In the genomic region with DNA sequence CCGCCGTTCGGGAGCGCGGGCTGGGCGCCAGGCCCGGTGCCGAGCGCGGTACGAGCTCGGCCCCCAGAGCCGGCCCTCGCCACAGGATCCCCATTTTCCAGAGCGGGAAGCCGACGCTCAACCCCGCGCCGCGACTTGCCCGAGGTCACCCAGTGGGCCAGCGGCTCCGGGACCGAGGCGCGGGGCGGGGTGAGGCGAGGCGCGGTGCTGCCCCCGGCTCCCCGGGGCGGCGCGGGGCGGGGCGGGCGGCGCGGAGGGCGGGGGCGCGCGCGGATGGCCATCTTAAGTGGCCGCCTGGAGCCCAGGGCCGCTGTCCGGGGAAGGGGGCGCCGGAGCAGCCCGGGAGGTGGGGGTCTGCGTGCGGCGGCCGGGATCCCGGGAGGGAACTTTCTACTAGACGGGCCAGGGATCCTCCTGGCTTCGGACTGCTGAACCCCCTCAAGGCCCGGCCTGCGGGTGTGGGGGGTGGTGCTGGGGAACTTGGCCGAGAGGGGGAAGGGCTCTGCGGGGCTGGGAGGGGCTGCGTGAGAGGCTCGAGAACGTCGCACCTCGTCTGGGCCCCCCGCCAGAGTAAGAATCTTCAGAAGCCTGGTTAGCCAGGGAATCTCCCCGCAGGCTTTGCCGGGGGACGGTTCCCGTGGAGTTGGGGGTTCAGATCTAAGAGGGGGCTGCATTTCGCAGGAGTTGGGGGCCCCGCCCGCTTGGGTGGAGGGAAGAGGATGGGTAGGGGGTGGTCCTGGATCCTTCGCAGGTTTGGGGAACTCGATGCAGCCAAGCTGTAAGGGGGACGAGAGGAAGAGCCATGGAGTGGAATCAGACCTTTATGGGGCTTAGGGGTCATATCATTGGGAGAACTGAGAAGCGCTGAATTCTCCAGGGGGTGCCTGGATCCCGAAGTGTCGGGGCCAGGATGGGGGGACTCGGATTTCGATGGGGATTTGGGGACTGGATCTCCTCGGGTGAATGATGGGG, we compare ENCODE assay signal across 9 cellular contexts. TPM values are rescaled to one million over a fixed set of nuclear protein-coding genes. Genes with fewer than 3 reads are reported as not detected.
DNase-seq lines count a peak whose midpoint lies in the region; ATAC-seq and TF ChIP-seq lines count a peak whose summit lies in the region.
"Had no signal": no experiment of that assay in that cellular context is flagged by ENCODE, and none has a peak within 500 bp of the region (broad histone marks: within the 10 kb centered on the region; RNA-seq: fewer than 3 reads in every experiment).

No MANE protein-coding gene starts in this region.

- H3K79me1 ChIP-seq in IMR-90 (ENCODE audit: low read depth in 1 of 2, low read length in 2 of 2): peaks cover 23 to 46% of the 10 kb centered on the region in 2 experiments; a peak in 3 of 4 replicates

- peak overlapping the region; percentile 100 for H2AK9ac ChIP-seq in IMR-90 (replicated peaks; ENCODE audit: low read depth, low read length, poor library complexity)

- H2AFZ ChIP-seq in IMR-90 (replicated peaks; ENCODE audit: low read length, poor library complexity): peak overlapping the region; percentile 91

- TF ChIP-seq POLR2A in IMR-90 (IDR thresholded peaks at IDR 0.05; ENCODE audit: low read depth, low read length): no peak

- peak overlapping the region; percentile 87 for H3K4me3 Mint-ChIP-seq in MCF 10A (ENCODE audit: unreplicated experiment)

- peak overlapping the region; percentile 98 for H3K4me3 ChIP-seq in IMR-90 (ENCODE audit: insufficient read depth, low read depth, low read length)

- H4K5ac ChIP-seq in IMR-90 (ENCODE audit: low read depth, low read length): peak overlapping the region; percentile 97

- peaks cover 7% of the 10 kb centered on the region; the same call in 1 of the 2 replicates for H3K9me1 ChIP-seq in IMR-90 (ENCODE audit: insufficient read depth, low read length)

- intact Hi-C loops in IMR-90 (cut with micrococcal nuclease): loop anchor here (1.0 to 2.0 kb wide), 2 partner anchors 121 to 199 kb away; a partner anchor contains a TSS
- intact Hi-C loops in MCF 10A (cut with micrococcal nuclease): loop anchor here (1.0 to 2.0 kb wide), 2 partner anchors 41 to 121 kb away; a partner anchor contains a TSS

- peak overlapping the region; percentile 94 for H3K18ac ChIP-seq in IMR-90 (ENCODE audit: low read depth, low read length)

- TF ChIP-seq CTCF in IMR-90 (conservative IDR thresholded peaks at IDR 0.05; ENCODE audit: low read depth, low read length) (no peak), MCF 10A (IDR thresholded peaks at IDR 0.05; ENCODE audit: unreplicated experiment) (no peak)

- no peaks in the 10 kb centered on the region for H3K27me3 Mint-ChIP-seq in MCF 10A (ENCODE audit: insufficient read depth, unreplicated experiment)

- H3K56ac ChIP-seq in IMR-90 (ENCODE audit: extremely low read depth, insufficient read depth, low read length): peak overlapping the region; percentile 93

- H3K23ac ChIP-seq in IMR-90 (ENCODE audit: low read depth, low read length): peak overlapping the region; percentile 98

- H3K9ac ChIP-seq in IMR-90 (ENCODE audit: low read depth, low read length): peak overlapping the region; percentile 98

- H3K9me3 ChIP-seq in IMR-90 (ENCODE audit: control insufficient read depth, insufficient read depth, low read length): no peaks in the 10 kb centered on the region

- H4K8ac ChIP-seq in IMR-90 (ENCODE audit: low read depth in 2 of 2, low read length in 2 of 2): peak overlapping the region; percentile 95 to 99

- peak overlapping the region; percentile 89 for H2AK5ac ChIP-seq in IMR-90 (ENCODE audit: low read depth, low read length)

- peaks cover 6% of the 10 kb centered on the region; the same call in 1 of the 2 replicates for H3K4me1 ChIP-seq in IMR-90 (ENCODE audit: control insufficient read depth, insufficient read depth, low read length)

- H3K4ac ChIP-seq in IMR-90 (ENCODE audit: low read depth, low read length): peak overlapping the region; percentile 99

- CTCF ChIA-PET in IMR-90 (lab: Yijun Ruan, JAX): interaction anchor here (1.0 to 1.3 kb wide), 3 partner anchors 41 to 199 kb away, joined by 3 read pairs; no protein-coding TSS in a partner anchor
- CTCF ChIA-PET in MCF 10A (lab: Yijun Ruan, JAX): interaction anchor here (0.7 to 2.3 kb wide), 9 partner anchors 12 to 252 kb away, joined by 3 to 11 read pairs (median 3); no protein-coding TSS in a partner anchor

- peaks cover 2% of the 10 kb centered on the region; the same call in 1 of the 2 replicates for H3K27me3 ChIP-seq in IMR-90 (ENCODE audit: control insufficient read depth, insufficient read depth, low read length)

- in situ Hi-C loops in IMR-90 (cut with MboI; ENCODE audit: low sequenced_read_pairs): no loop called here

- no peak overlapping the region for H2BK20ac ChIP-seq in IMR-90 (ENCODE audit: low read depth, low read length)

- TF ChIP-seq RAD21 in IMR-90 (IDR thresholded peaks at IDR 0.05; ENCODE audit: low read length): no peak

- peak overlapping the region; percentile 93 for H3K4me2 ChIP-seq in IMR-90 (ENCODE audit: low read depth, low read length)

- peak overlapping the region; percentile 97 for H4K91ac ChIP-seq in IMR-90 (ENCODE audit: insufficient read depth, low read depth, low read length)

- BruUV-seq in IMR-90 (replicated peaks; lab: Mats Ljungman, UMichigan) (no TSS peak), MCF 10A (replicated peaks; lab: Mats Ljungman, UMichigan) (no TSS peak)

- peaks cover 8% of the 10 kb centered on the region for H3K4me1 Mint-ChIP-seq in MCF 10A (ENCODE audit: insufficient read depth, unreplicated experiment)

- dilution Hi-C loops in IMR-90 (cut with HindIII; ENCODE audit: low sequenced_read_pairs, unreplicated experiment): no loop called here

- peak overlapping the region; percentile 84 for H3K27ac Mint-ChIP-seq in MCF 10A (ENCODE audit: low read depth, unreplicated experiment)

- peak overlapping the region; percentile 95 for H2BK5ac ChIP-seq in IMR-90 (ENCODE audit: low read depth, low read length, poor library complexity, severe bottlenecking)

- H3K36me3 ChIP-seq in IMR-90 (ENCODE audit: control insufficient read depth, insufficient read depth, low read length): peaks cover 21% of the 10 kb centered on the region

- POLR2A ChIA-PET in IMR-90 (lab: Charles Lee; ENCODE audit: unreplicated experiment) (interaction anchor here (0.6 kb wide), 1 partner anchor 267 kb away, joined by 3 read pairs; no protein-coding TSS in a partner anchor), MCF 10A (lab: Yijun Ruan, JAX) (interaction anchor here (0.7 to 3.8 kb wide), 29 partner anchors 10 to 295 kb away, joined by 3 to 27 read pairs (median 4); a partner anchor contains a TSS)

- ATAC-seq in GM21576 (IDR thresholded peaks at IDR 0.05; ENCODE audit: unreplicated experiment): peak; percentile 44
- ATAC-seq in IMR-90 (ENCODE audit: low read depth): peak; percentile 75

- peak overlapping the region; percentile 96 for H3K27ac ChIP-seq in IMR-90 (ENCODE audit: insufficient read depth, low read length)

- H2BK120ac ChIP-seq in IMR-90 (ENCODE audit: low read depth, low read length): peak overlapping the region; percentile 39

- no peaks in the 10 kb centered on the region for H3K9me3 Mint-ChIP-seq in MCF 10A (ENCODE audit: unreplicated experiment)

- H3K14ac ChIP-seq in IMR-90 (replicated peaks; ENCODE audit: low read depth, low read length): peak overlapping the region; percentile 100

- peaks cover 10% of the 10 kb centered on the region for H3K36me3 Mint-ChIP-seq in MCF 10A (ENCODE audit: insufficient read depth, unreplicated experiment)

- peak overlapping the region; percentile 88; the same call in 2 of the 3 replicates for H2BK15ac ChIP-seq in IMR-90 (ENCODE audit: low read depth, low read length)

- peaks cover 38% of the 10 kb centered on the region for H4K20me1 ChIP-seq in IMR-90 (ENCODE audit: insufficient read depth, low read length)

- 0% methylated on average over 13 of the region's 85 CpGs; no CpG with 5 or more reads in 1 of the 2 experiments for WGBS in IMR-90 (ENCODE audit: extremely low coverage in 2 of 2, insufficient read length in 1 of 2), 2 experiments

- peak; percentile 73 for DNase-seq in ELR (ENCODE audit: low read depth)
- DNase-seq in IMR-90: peak; percentile 56
- peak; percentile 42 for DNase-seq in T-helper 9 cell
- peak; percentile 69 for DNase-seq in MCF 10A (ENCODE audit: unreplicated experiment)
- DNase-seq in islet precursor cell: peak; percentile 84
- DNase-seq in stimulated activated CD4-positive, alpha-beta T cell treated with anti-CD3 and anti-CD28 coated beads, Interleukin-15, amount 100 ng/mL, for 1 hour (ENCODE audit: low read depth in 1 of 2, low spot score in 1 of 2): peak; percentile 31 to 50
- no peak for DNase-seq in NCI-H187 treated with DMSO at 0.1 percent for 48 hours (lab: John Stamatoyannopoulos, UW)

TF ChIP-seq in IMR-90, 13 proteins besides CTCF, POLR2A, EP300 and RAD21:
- TF ChIP-seq, protein P1, sequence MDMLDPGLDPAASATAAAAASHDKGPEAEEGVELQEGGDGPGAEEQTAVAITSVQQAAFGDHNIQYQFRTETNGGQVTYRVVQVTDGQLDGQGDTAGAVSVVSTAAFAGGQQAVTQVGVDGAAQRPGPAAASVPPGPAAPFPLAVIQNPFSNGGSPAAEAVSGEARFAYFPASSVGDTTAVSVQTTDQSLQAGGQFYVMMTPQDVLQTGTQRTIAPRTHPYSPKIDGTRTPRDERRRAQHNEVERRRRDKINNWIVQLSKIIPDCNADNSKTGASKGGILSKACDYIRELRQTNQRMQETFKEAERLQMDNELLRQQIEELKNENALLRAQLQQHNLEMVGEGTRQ (IDR thresholded peaks at IDR 0.05; ENCODE audit: low read depth, low read length): no peak
- no peak for TF ChIP-seq SMC3 (IDR thresholded peaks at IDR 0.05; ENCODE audit: low read depth, low read length)

RNA-seq across cellular contexts. Expression of a gene that starts 0.7 kb away (rescaled TPM):
- total RNA-seq in IMR-90 (2012; rRNA removed): 26.9 and 27.4 TPM in 2 replicates
- 105 and 120 TPM in 2 replicates for polyA plus RNA-seq in IMR-90 (2012; rRNA removed)
- 22.4 and 46.8 TPM in 2 replicates for polyA plus RNA-seq in IMR-90 (2012; cell fraction: cytosol; rRNA removed)
- polyA plus RNA-seq in IMR-90 (2012; cell fraction: nucleus; rRNA removed; ENCODE audit: low replicate concordance): 826 and 1,150 TPM in 2 replicates
- 90.2 and 104 TPM in 2 replicates for total RNA-seq in MCF 10A (2022)

RNA-seq across cellular contexts. Expression of a gene that starts 7.3 kb away (rescaled TPM):
- total RNA-seq in IMR-90 (2012; rRNA removed) (not detected in 2 replicates), MCF 10A (2022) (not detected in 2 replicates)
- polyA plus RNA-seq in IMR-90 (2012; rRNA removed): not detected in 2 replicates
- not detected in 2 replicates for polyA plus RNA-seq in IMR-90 (2012; cell fraction: cytosol; rRNA removed)
- not detected in 2 replicates for polyA plus RNA-seq in IMR-90 (2012; cell fraction: nucleus; rRNA removed; ENCODE audit: low replicate concordance)
- total RNA-seq: renal cortical epithelial cell had no signal

RNA-seq across cellular contexts. Expression of a gene that starts 20.1 kb away (rescaled TPM):
- total RNA-seq in IMR-90 (2012; rRNA removed): not detected in 2 replicates
- polyA plus RNA-seq in IMR-90 (2012; rRNA removed): not detected in 2 replicates
- polyA plus RNA-seq in IMR-90 (2012; cell fraction: cytosol; rRNA removed): not detected in 2 replicates
- polyA plus RNA-seq in IMR-90 (2012; cell fraction: nucleus; rRNA removed; ENCODE audit: low replicate concordance): not detected in 2 replicates
- not detected in 2 replicates for total RNA-seq in MCF 10A (2022)
- total RNA-seq: renal cortical epithelial cell had no signal

RNA-seq across cellular contexts. Expression of a gene that starts 32.0 kb away (rescaled TPM):
- not detected in 2 replicates for total RNA-seq in IMR-90 (2012; rRNA removed)
- polyA plus RNA-seq in IMR-90 (2012; rRNA removed): 0.24 and 0.29 TPM in 2 replicates
- polyA plus RNA-seq in IMR-90 (2012; cell fraction: cytosol; rRNA removed): 0.25 TPM in 1 of 2 replicates, not detected in the other
- polyA plus RNA-seq in IMR-90 (2012; cell fraction: nucleus; rRNA removed; ENCODE audit: low replicate concordance): 0.08 TPM in 1 of 2 replicates, not detected in the other
- total RNA-seq in MCF 10A (2022): 0.40 TPM in 1 of 2 replicates, not detected in the other
